ENCODE assay signal across 23 cellular contexts in genomic region chr13:110438211-110438610, GRCh38.
"Had no signal": no experiment of that assay in that cellular context is flagged by ENCODE, and none has a peak within 500 bp of the region (broad histone marks: within the 10 kb centered on the region; RNA-seq: fewer than 3 reads in every experiment).

No MANE protein-coding gene starts in this region.

- H3K9me3 ChIP-seq: spleen, tibial nerve had no signal

- H3K4me3 Mint-ChIP-seq: activated CD4-positive, alpha-beta T cell treated with anti-CD3 and anti-CD28 coated beads, Interleukin-2, amount 10 ng/mL, durations not matched to agents 7 days and 5 days; activated CD8-positive, alpha-beta T cell treated with anti-CD3 and anti-CD28 coated beads, Interleukin-2, amount 10 ng/mL, durations not matched to agents 7 days and 5 days; endodermal cell; immature natural killer cell; memory B cell; nephron; T-cell; T-helper 2 cell treated with Interferon-gamma antibody and Interleukin-4, amounts not matched to agents 5 μg/mL and 100 μg/mL, for 36 hours had no signal

- H3K4me1 Mint-ChIP-seq: activated CD4-positive, alpha-beta T cell treated with anti-CD3 and anti-CD28 coated beads, Interleukin-2, amount 10 ng/mL, durations not matched to agents 7 days and 5 days; endodermal cell; immature natural killer cell; memory B cell; T-cell had no signal

- ATAC-seq: activated CD4-positive, CD25-positive, alpha-beta regulatory T cell treated with anti-CD3 and anti-CD28 coated beads, Interleukin-2, amount 50 U/mL, for 24 hours; activated CD8-positive, alpha-beta T cell treated with anti-CD3 and anti-CD28 coated beads, Interleukin-2, amount 10 ng/mL, durations not matched to agents 7 days and 5 days; activated naive CD4-positive, alpha-beta T cell treated with anti-CD3 and anti-CD28 coated beads, Interleukin-2, amount 50 U/mL, for 72 hours; T-cell had no signal

- H3K27ac Mint-ChIP-seq: activated CD4-positive, alpha-beta T cell treated with anti-CD3 and anti-CD28 coated beads, Interleukin-2, amount 10 ng/mL, durations not matched to agents 7 days and 5 days; activated CD8-positive, alpha-beta T cell treated with anti-CD3 and anti-CD28 coated beads, Interleukin-2, amount 10 ng/mL, durations not matched to agents 7 days and 5 days; activated naive CD4-positive, alpha-beta T cell treated with anti-CD3 and anti-CD28 coated beads, Interleukin-2, amount 50 U/mL, for 72 hours; immature natural killer cell; memory B cell; T-cell; T-helper 2 cell treated with Interferon-gamma antibody and Interleukin-4, amounts not matched to agents 5 μg/mL and 100 μg/mL, for 36 hours had no signal

- H3K27ac ChIP-seq: epithelial cell of prostate, hepatocyte, spleen, VCaP had no signal

- H3K36me3 Mint-ChIP-seq: activated naive CD4-positive, alpha-beta T cell treated with anti-CD3 and anti-CD28 coated beads, Interleukin-2, amount 50 U/mL, for 72 hours; immature natural killer cell; memory B cell; T-cell had no signal

- H3K4me3 ChIP-seq: hepatocyte, spleen, tibial nerve had no signal

- DNase-seq: activated CD4-positive, alpha-beta T cell treated with anti-CD3 and anti-CD28 coated beads, Interleukin-2, amount 10 ng/mL, durations not matched to agents 7 days and 5 days; activated CD8-positive, alpha-beta T cell treated with anti-CD3 and anti-CD28 coated beads, Interleukin-2, amount 10 ng/mL, durations not matched to agents 7 days and 5 days; activated gamma-delta T cell treated with Interleukin-2 at 50 U/mL for 16 hours; activated T-cell treated with anti-CD3 and anti-CD28 coated beads, Interleukin-2, amount 50 U/mL, for 1 hour; cerebellar nuclear complex; cortex of kidney; endodermal cell; immature natural killer cell; nucleus accumbens; spleen; stimulated activated CD4-positive, alpha-beta T cell treated with anti-CD3 and anti-CD28 coated beads, Interleukin-4, amount 100 ng/mL, for 1 hour; stimulated activated naive CD4-positive, alpha-beta T cell treated with Interleukin-2 at 50 U/mL for 16 hours; substantia nigra; T-cell had no signal

- H2AFZ ChIP-seq: hepatocyte had no signal

- H3K79me2 ChIP-seq: hepatocyte had no signal

- H3K4me2 ChIP-seq: hepatocyte had no signal

- H3K27me3 ChIP-seq: hepatocyte, tibial nerve had no signal

- H3K9me3 Mint-ChIP-seq: activated CD4-positive, alpha-beta T cell treated with anti-CD3 and anti-CD28 coated beads, Interleukin-2, amount 10 ng/mL, durations not matched to agents 7 days and 5 days; activated naive CD4-positive, alpha-beta T cell treated with anti-CD3 and anti-CD28 coated beads, Interleukin-2, amount 50 U/mL, for 72 hours; endodermal cell; immature natural killer cell; memory B cell; nephron; T-cell; T-helper 2 cell treated with Interferon-gamma antibody and Interleukin-4, amounts not matched to agents 5 μg/mL and 100 μg/mL, for 36 hours had no signal
